ENCODE assay signal across 1 cellular context in genomic region chr5:141960018-141960417, GRCh38.
A peak's percentile ranks its signal among the peaks of the same experiment; 100 is the strongest.
TF ChIP-seq lines count a peak whose summit lies in the region.

No MANE protein-coding gene starts in this region.

TF ChIP-seq in IMR-90, 13 proteins besides CTCF, POLR2A, EP300 and RAD21:
- TF ChIP-seq SMC3 (IDR thresholded peaks at IDR 0.05; ENCODE audit: low read depth, low read length) = 0 out of 2 replicates have a peak, but pooled peaks have one; percentile 30
- TF ChIP-seq CHD1 (IDR thresholded peaks at IDR 0.05; ENCODE audit: low read depth, low read length) = no peak
- TF ChIP-seq USF2 (IDR thresholded peaks at IDR 0.05; ENCODE audit: low read depth, low read length) = peak; percentile 9; the same call in 1 of the 2 replicates
